Comparison of ENCODE assay signal across 8 cellular contexts in genomic region chr17:32936894-32937500, GRCh38. TPM values are rescaled to one million over a fixed set of nuclear protein-coding genes. Genes with fewer than 3 reads are reported as not detected.
DNase-seq lines count a peak whose midpoint lies in the region; ATAC-seq and TF ChIP-seq lines count a peak whose summit lies in the region.

No MANE protein-coding gene starts in this region.

- H3K27me3 Mint-ChIP-seq in CD4-positive, alpha-beta T cell: peaks cover 56% of the 10 kb centered on the region

- no peaks in the 10 kb centered on the region for H3K36me3 Mint-ChIP-seq in CD4-positive, alpha-beta T cell (ENCODE audit: low read depth)

- no peak overlapping the region for H3K27ac ChIP-seq in CD4-positive, alpha-beta T cell (ENCODE audit: low read depth, low read length)
- H3K27ac ChIP-seq in heart right ventricle: no peak overlapping the region
- H3K27ac ChIP-seq in prostate gland: peak overlapping the region; percentile 52 to 66
- H3K27ac ChIP-seq in uterus: peak overlapping the region; percentile 80 to 84

- TF ChIP-seq CTCF in CD4-positive, alpha-beta T cell (IDR thresholded peaks at IDR 0.05): peak; percentile 71
- TF ChIP-seq CTCF in heart right ventricle (IDR thresholded peaks at IDR 0.05) (peak; percentile 57 to 85 (median 78)), prostate gland (IDR thresholded peaks at IDR 0.05) (peak; percentile 71 to 91 (median 88)), uterus (IDR thresholded peaks at IDR 0.05) (peak; percentile 82 to 91 (median 90))

- intact Hi-C loops in CD4-positive, alpha-beta T cell (cut with DNase I, micrococcal nuclease): loop anchor here (1.0 kb wide), 1 partner anchor 154 kb away; no protein-coding TSS in a partner anchor
- intact Hi-C loops in heart right ventricle (cut with DNase I) (loop anchor here in 1 of 10 donors (10.0 kb wide), 1 partner anchor 808 kb away; no protein-coding TSS in a partner anchor), prostate gland (cut with DNase I) (no loop called here), uterus (cut with DNase I; ENCODE audit: low total_unique reads) (no loop called here)

- no peaks in the 10 kb centered on the region for H3K9me3 Mint-ChIP-seq in CD4-positive, alpha-beta T cell

- TF ChIP-seq POLR2A in prostate gland (IDR thresholded peaks at IDR 0.05) (no peak), uterus (IDR thresholded peaks at IDR 0.05) (peak in 1 of 2 donors; percentile 16)

- H3K4me1 ChIP-seq in heart right ventricle (peaks cover 0 to 12% (median 4%) of the 10 kb centered on the region in 9 donors), prostate gland (replicated peaks) (no peaks in the 10 kb centered on the region), uterus (no peaks in the 10 kb centered on the region)

- DNase-seq in CD4-positive, alpha-beta T cell: peak; percentile 42 to 68 (median 50)
- DNase-seq in HPDE6-E6E7 (ENCODE audit: extremely low spot score) (peak; percentile 57), heart right ventricle (peak; percentile 41 to 50), prostate gland (ENCODE audit: low spot score) (peak; percentile 72), uterus (peak; percentile 83 to 88)
- DNase-seq in activated naive CD8-positive, alpha-beta T cell treated with anti-CD3 and anti-CD28 coated beads, Interleukin-2, amount 50 U/mL, for 16 hours (ENCODE audit: low read depth, low spot score): peak; percentile 26

- no peak overlapping the region for H3K4me3 Mint-ChIP-seq in CD4-positive, alpha-beta T cell

- H3K27ac Mint-ChIP-seq in CD4-positive, alpha-beta T cell: no peak overlapping the region

- peaks cover 0 to 28% (median 0%) of the 10 kb centered on the region in 9 donors for H3K36me3 ChIP-seq in heart right ventricle
- H3K36me3 ChIP-seq in prostate gland: peaks cover 0 to 9% of the 10 kb centered on the region in 2 donors
- H3K36me3 ChIP-seq in uterus: no peaks in the 10 kb centered on the region

- 21 to 23% methylated on average over 14 of the region's 14 CpGs for WGBS in heart right ventricle, 2 donors
- WGBS in prostate gland: 7% methylated on average over 12 of the region's 14 CpGs

- no peak overlapping the region for H3K4me3 ChIP-seq in heart right ventricle
- H3K4me3 ChIP-seq in prostate gland: no peak overlapping the region
- H3K4me3 ChIP-seq in uterus: no peak overlapping the region

- peaks cover 16% of the 10 kb centered on the region for H3K27me3 ChIP-seq in CD4-positive, alpha-beta T cell (ENCODE audit: control insufficient read depth, insufficient read depth, low read length)
- H3K27me3 ChIP-seq in heart right ventricle: peaks cover 0 to 6% (median 0%) of the 10 kb centered on the region in 7 donors
- H3K27me3 ChIP-seq in prostate gland (replicated peaks; ENCODE audit: insufficient read depth): no peaks in the 10 kb centered on the region
- H3K27me3 ChIP-seq in uterus: no peaks in the 10 kb centered on the region

- H3K4me1 Mint-ChIP-seq in CD4-positive, alpha-beta T cell (ENCODE audit: low read depth): peaks cover 4% of the 10 kb centered on the region

- POLR2A ChIA-PET in CD4-positive, alpha-beta T cell (lab: Charles Lee): no interaction called here

- CTCF ChIA-PET in CD4-positive, alpha-beta T cell (lab: Charles Lee): interaction anchor here (1.1 to 1.2 kb wide), 2 partner anchors 60 to 154 kb away, joined by 4 read pairs; no protein-coding TSS in a partner anchor

- H3K9me3 ChIP-seq in CD4-positive, alpha-beta T cell (ENCODE audit: control insufficient read depth, low read length): no peaks in the 10 kb centered on the region
- H3K9me3 ChIP-seq in heart right ventricle (peaks cover 0 to 6% (median 0%) of the 10 kb centered on the region in 11 donors), prostate gland (no peaks in the 10 kb centered on the region), uterus (no peaks in the 10 kb centered on the region)

- ATAC-seq in CD4-positive, alpha-beta T cell (ENCODE audit: poor library complexity): peak; percentile 55
- ATAC-seq in SK-N-SH treated with all-trans-retinoic acid at 6 μM for 48 hours: peak; percentile 86
- ATAC-seq in heart right ventricle: peak; percentile 38 to 85 (median 78)
- no peak for ATAC-seq in HG03280 (IDR thresholded peaks at IDR 0.05; ENCODE audit: unreplicated experiment)

TF ChIP-seq in SK-N-SH treated with all-trans-retinoic acid at 6 μM for 48 hours, 23 proteins besides CTCF, POLR2A, EP300 and RAD21:
- TF ChIP-seq ESRRG (CRISPR knock-in tag; IDR thresholded peaks at IDR 0.05) (no peak), CSRNP3 (CRISPR knock-in tag; IDR thresholded peaks at IDR 0.05) (no peak), OSR1 (CRISPR knock-in tag; IDR thresholded peaks at IDR 0.05) (no peak)

RNA-seq across cellular contexts. Expression of gene TMEM98, which starts 9.0 kb away (rescaled TPM):
- not detected for total RNA-seq in CD4-positive, alpha-beta T cell
- total RNA-seq in heart right ventricle (10 to 100 TPM in 5 of 10 donors, 1 to 10 TPM in 5; 6.7 to 14.0 (median 9.9) TPM), prostate gland (100 to 1,000 TPM in 1 of 2 donors, 10 to 100 TPM in 1; 98.3 to 206 TPM), uterus (100 to 1,000 TPM in 2 of 4 donors, 10 to 100 TPM in 2; 87.8 to 176 (median 130) TPM)
- polyA plus RNA-seq in heart right ventricle: 10 to 100 TPM in 1 of 2 donors, 1 to 10 TPM in 1; 5.2 to 19.5 TPM

RNA-seq across cellular contexts. Expression of gene SPACA3, which starts 54.6 kb away (rescaled TPM):
- not detected for total RNA-seq in CD4-positive, alpha-beta T cell
- not detected for total RNA-seq in heart right ventricle
- not detected for polyA plus RNA-seq in heart right ventricle
- total RNA-seq in prostate gland: 1 to 10 TPM in 1 of 2 donors, not detected in 1; 8.6 TPM
- not detected for total RNA-seq in uterus

Comparison
In these comparisons a context has a peak if more than half of its experiments do, and no peak if none do; other contexts are left out.
1. DNase-seq: peak in every context shown above with its lines; median percentile 86 in uterus; 72 in prostate gland; 57 in HPDE6-E6E7; 50 in CD4-positive, alpha-beta T cell; 46 in heart right ventricle; 26 in activated naive CD8-positive, alpha-beta T cell treated with anti-CD3 and anti-CD28 coated beads, Interleukin-2, amount 50 U/mL, for 16 hours.
2. H3K27ac ChIP-seq: peak in prostate gland (2 of 2) and uterus (2 of 2); none in CD4-positive, alpha-beta T cell (single experiment) and heart right ventricle (0 of 10).
3. RNA of gene TMEM98, which starts 9.0 kb away (total RNA-seq): 98.3 to 206 TPM in prostate gland, 87.8 to 176 TPM in uterus and 6.7 to 14.0 TPM in heart right ventricle; not detected in CD4-positive, alpha-beta T cell; every median in the first group is over 4 times any median in the second.
4. intact Hi-C loops: an anchor here in CD4-positive, alpha-beta T cell (1.0 kb wide); none called in prostate gland and uterus.
5. Peak in every context shown above with its lines, with median percentiles within 50 percentile points of each other: CTCF ChIP-seq.